Comparison of ENCODE assay signal across 2 cellular contexts in the genomic region with DNA sequence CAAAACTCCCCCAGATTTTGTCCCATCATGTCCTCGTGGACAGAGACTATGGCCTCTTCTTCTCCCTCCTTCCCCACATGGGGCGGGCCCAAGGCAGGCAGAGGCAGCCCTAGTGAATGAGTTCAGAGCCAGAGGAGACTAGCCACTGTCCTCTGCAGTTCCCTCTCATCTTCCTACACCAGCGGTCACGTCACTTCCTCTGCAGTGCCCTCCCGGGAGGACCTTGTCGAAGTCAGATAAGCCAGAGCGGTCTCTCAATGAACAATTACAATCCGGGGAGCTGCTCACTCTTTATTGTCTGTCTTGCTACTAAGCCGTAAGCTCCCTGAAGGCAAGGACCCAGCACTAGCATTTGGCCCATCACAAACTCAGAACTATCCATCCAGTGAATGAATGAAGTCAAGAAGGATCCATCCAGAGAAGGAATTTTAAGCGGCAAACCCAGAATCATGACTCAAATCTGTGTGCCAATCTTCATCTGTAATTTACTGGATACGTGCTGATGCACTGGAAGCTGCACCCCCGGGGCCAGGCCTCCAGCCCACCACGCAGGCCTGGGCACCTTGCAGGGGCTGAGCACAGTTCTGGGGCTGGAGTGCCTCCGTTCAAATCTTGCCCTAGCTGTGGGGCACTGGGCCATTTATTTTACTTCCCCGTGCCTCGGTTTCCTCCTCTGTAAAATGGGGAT.
A peak's percentile ranks its signal among the peaks of the same experiment; 100 is the strongest.
TF ChIP-seq lines count a peak whose summit lies in the region.

No MANE protein-coding gene starts in this region.

TF ChIP-seq in liver, 16 proteins besides CTCF, POLR2A, EP300 and RAD21:
- TF ChIP-seq FOXA1 (IDR thresholded peaks at IDR 0.05): no peak
- peak; percentile 33 for TF ChIP-seq NR2F2 (IDR thresholded peaks at IDR 0.05)
- no peak for TF ChIP-seq YY1 (IDR thresholded peaks at IDR 0.05)
- TF ChIP-seq GABPA (IDR thresholded peaks at IDR 0.05 in 1 of 2, conservative IDR thresholded peaks at IDR 0.05 in 1 of 2): peak; percentile 16 to 33
- no peak for TF ChIP-seq SP1 (IDR thresholded peaks at IDR 0.05)
- TF ChIP-seq, protein P1, sequence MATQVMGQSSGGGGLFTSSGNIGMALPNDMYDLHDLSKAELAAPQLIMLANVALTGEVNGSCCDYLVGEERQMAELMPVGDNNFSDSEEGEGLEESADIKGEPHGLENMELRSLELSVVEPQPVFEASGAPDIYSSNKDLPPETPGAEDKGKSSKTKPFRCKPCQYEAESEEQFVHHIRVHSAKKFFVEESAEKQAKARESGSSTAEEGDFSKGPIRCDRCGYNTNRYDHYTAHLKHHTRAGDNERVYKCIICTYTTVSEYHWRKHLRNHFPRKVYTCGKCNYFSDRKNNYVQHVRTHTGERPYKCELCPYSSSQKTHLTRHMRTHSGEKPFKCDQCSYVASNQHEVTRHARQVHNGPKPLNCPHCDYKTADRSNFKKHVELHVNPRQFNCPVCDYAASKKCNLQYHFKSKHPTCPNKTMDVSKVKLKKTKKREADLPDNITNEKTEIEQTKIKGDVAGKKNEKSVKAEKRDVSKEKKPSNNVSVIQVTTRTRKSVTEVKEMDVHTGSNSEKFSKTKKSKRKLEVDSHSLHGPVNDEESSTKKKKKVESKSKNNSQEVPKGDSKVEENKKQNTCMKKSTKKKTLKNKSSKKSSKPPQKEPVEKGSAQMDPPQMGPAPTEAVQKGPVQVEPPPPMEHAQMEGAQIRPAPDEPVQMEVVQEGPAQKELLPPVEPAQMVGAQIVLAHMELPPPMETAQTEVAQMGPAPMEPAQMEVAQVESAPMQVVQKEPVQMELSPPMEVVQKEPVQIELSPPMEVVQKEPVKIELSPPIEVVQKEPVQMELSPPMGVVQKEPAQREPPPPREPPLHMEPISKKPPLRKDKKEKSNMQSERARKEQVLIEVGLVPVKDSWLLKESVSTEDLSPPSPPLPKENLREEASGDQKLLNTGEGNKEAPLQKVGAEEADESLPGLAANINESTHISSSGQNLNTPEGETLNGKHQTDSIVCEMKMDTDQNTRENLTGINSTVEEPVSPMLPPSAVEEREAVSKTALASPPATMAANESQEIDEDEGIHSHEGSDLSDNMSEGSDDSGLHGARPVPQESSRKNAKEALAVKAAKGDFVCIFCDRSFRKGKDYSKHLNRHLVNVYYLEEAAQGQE (IDR thresholded peaks at IDR 0.05): no peak
- no peak for TF ChIP-seq EGR1 (IDR thresholded peaks at IDR 0.05; ENCODE audit: low read depth in 2 of 2)
- TF ChIP-seq TAF1 (conservative IDR thresholded peaks at IDR 0.05): no peak

TF ChIP-seq in HepG2, 621 proteins besides CTCF, POLR2A, EP300 and RAD21:
- TF ChIP-seq HHEX (CRISPR knock-in tag; IDR thresholded peaks at IDR 0.05): no peak
- TF ChIP-seq ZBTB1 (CRISPR knock-in tag; IDR thresholded peaks at IDR 0.05; ENCODE audit: borderline replicate concordance): no peak
- TF ChIP-seq ZFY (CRISPR knock-in tag; IDR thresholded peaks at IDR 0.05): no peak
